2 cellular contexts compared by ENCODE assay signal in the genomic region with DNA sequence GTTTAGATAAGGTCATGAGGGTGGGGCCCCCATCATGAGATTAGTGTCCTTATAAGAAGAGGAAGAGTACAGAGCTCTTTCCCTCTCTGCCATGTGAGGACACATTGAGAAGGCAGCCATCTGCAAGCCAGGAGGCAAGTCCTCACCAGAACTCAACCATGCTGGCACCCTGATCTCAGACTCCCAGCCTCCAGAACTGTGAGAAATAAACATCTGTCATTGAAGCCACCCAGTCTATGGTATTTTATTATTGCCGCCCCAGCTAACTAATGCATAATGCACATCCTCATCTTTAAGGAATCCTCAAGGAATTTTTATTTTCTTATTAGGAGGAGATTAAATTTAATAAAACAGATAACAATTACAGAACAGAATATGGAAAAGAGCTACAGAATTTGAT.
A peak's percentile ranks its signal among the peaks of the same experiment; 100 is the strongest.
TF ChIP-seq lines count a peak whose summit lies in the region.

No MANE protein-coding gene starts in this region.

TF ChIP-seq in HepG2, 621 proteins besides CTCF, POLR2A, EP300 and RAD21:
- TF ChIP-seq ZNF264 (CRISPR knock-in tag; IDR thresholded peaks at IDR 0.05) (peak; percentile 83; the same call in 1 of the 2 replicates), ZNF563 (CRISPR knock-in tag; IDR thresholded peaks at IDR 0.05) (no peak)

TF ChIP-seq in GM23338, 12 proteins besides CTCF, POLR2A, EP300 and RAD21:
- TF ChIP-seq POLR2AphosphoS5 (IDR thresholded peaks at IDR 0.05; ENCODE audit: low read depth) (no peak), CREB1 (CRISPR knock-in tag; IDR thresholded peaks at IDR 0.05; ENCODE audit: low read depth) (no peak), EZH2phosphoT487 (IDR thresholded peaks at IDR 0.05; ENCODE audit: unreplicated experiment) (no peak), EZH2 (IDR thresholded peaks at IDR 0.05; ENCODE audit: low read depth, unreplicated experiment) (no peak), JUNB (IDR thresholded peaks at IDR 0.05; ENCODE audit: unreplicated experiment) (no peak), ZNF114 (CRISPR knock-in tag; IDR thresholded peaks at IDR 0.05) (no peak), STAT1 (IDR thresholded peaks at IDR 0.05; ENCODE audit: unreplicated experiment) (no peak), NANOG (IDR thresholded peaks at IDR 0.05; ENCODE audit: borderline replicate concordance) (no peak), ZNF331 (CRISPR knock-in tag; IDR thresholded peaks at IDR 0.05; ENCODE audit: low read depth) (no peak)
- TF ChIP-seq, protein P1, sequence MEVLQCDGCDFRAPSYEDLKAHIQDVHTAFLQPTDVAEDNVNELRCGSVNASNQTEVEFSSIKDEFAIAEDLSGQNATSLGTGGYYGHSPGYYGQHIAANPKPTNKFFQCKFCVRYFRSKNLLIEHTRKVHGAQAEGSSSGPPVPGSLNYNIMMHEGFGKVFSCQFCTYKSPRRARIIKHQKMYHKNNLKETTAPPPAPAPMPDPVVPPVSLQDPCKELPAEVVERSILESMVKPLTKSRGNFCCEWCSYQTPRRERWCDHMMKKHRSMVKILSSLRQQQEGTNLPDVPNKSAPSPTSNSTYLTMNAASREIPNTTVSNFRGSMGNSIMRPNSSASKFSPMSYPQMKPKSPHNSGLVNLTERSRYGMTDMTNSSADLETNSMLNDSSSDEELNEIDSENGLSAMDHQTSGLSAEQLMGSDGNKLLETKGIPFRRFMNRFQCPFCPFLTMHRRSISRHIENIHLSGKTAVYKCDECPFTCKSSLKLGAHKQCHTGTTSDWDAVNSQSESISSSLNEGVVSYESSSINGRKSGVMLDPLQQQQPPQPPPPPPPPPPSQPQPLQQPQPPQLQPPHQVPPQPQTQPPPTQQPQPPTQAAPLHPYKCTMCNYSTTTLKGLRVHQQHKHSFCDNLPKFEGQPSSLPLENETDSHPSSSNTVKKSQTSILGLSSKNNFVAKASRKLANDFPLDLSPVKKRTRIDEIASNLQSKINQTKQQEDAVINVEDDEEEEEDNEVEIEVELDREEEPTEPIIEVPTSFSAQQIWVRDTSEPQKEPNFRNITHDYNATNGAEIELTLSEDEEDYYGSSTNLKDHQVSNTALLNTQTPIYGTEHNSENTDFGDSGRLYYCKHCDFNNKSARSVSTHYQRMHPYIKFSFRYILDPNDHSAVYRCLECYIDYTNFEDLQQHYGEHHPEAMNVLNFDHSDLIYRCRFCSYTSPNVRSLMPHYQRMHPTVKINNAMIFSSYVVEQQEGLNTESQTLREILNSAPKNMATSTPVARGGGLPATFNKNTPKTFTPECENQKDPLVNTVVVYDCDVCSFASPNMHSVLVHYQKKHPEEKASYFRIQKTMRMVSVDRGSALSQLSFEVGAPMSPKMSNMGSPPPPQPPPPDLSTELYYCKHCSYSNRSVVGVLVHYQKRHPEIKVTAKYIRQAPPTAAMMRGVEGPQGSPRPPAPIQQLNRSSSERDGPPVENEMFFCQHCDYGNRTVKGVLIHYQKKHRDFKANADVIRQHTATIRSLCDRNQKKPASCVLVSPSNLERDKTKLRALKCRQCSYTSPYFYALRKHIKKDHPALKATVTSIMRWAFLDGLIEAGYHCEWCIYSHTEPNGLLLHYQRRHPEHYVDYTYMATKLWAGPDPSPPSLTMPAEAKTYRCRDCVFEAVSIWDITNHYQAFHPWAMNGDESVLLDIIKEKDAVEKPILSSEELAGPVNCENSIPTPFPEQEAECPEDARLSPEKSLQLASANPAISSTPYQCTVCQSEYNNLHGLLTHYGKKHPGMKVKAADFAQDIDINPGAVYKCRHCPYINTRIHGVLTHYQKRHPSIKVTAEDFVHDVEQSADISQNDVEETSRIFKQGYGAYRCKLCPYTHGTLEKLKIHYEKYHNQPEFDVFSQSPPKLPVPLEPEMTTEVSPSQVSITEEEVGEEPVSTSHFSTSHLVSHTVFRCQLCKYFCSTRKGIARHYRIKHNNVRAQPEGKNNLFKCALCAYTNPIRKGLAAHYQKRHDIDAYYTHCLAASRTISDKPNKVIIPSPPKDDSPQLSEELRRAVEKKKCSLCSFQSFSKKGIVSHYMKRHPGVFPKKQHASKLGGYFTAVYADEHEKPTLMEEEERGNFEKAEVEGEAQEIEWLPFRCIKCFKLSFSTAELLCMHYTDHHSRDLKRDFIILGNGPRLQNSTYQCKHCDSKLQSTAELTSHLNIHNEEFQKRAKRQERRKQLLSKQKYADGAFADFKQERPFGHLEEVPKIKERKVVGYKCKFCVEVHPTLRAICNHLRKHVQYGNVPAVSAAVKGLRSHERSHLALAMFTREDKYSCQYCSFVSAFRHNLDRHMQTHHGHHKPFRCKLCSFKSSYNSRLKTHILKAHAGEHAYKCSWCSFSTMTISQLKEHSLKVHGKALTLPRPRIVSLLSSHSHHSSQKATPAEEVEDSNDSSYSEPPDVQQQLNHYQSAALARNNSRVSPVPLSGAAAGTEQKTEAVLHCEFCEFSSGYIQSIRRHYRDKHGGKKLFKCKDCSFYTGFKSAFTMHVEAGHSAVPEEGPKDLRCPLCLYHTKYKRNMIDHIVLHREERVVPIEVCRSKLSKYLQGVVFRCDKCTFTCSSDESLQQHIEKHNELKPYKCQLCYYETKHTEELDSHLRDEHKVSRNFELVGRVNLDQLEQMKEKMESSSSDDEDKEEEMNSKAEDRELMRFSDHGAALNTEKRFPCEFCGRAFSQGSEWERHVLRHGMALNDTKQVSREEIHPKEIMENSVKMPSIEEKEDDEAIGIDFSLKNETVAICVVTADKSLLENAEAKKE (CRISPR knock-in tag; IDR thresholded peaks at IDR 0.05) = no peak
- TF ChIP-seq, protein P2, sequence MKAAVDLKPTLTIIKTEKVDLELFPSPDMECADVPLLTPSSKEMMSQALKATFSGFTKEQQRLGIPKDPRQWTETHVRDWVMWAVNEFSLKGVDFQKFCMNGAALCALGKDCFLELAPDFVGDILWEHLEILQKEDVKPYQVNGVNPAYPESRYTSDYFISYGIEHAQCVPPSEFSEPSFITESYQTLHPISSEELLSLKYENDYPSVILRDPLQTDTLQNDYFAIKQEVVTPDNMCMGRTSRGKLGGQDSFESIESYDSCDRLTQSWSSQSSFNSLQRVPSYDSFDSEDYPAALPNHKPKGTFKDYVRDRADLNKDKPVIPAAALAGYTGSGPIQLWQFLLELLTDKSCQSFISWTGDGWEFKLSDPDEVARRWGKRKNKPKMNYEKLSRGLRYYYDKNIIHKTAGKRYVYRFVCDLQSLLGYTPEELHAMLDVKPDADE (IDR thresholded peaks at IDR 0.05) = no peak
- TF ChIP-seq, protein P3, sequence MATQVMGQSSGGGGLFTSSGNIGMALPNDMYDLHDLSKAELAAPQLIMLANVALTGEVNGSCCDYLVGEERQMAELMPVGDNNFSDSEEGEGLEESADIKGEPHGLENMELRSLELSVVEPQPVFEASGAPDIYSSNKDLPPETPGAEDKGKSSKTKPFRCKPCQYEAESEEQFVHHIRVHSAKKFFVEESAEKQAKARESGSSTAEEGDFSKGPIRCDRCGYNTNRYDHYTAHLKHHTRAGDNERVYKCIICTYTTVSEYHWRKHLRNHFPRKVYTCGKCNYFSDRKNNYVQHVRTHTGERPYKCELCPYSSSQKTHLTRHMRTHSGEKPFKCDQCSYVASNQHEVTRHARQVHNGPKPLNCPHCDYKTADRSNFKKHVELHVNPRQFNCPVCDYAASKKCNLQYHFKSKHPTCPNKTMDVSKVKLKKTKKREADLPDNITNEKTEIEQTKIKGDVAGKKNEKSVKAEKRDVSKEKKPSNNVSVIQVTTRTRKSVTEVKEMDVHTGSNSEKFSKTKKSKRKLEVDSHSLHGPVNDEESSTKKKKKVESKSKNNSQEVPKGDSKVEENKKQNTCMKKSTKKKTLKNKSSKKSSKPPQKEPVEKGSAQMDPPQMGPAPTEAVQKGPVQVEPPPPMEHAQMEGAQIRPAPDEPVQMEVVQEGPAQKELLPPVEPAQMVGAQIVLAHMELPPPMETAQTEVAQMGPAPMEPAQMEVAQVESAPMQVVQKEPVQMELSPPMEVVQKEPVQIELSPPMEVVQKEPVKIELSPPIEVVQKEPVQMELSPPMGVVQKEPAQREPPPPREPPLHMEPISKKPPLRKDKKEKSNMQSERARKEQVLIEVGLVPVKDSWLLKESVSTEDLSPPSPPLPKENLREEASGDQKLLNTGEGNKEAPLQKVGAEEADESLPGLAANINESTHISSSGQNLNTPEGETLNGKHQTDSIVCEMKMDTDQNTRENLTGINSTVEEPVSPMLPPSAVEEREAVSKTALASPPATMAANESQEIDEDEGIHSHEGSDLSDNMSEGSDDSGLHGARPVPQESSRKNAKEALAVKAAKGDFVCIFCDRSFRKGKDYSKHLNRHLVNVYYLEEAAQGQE (IDR thresholded peaks at IDR 0.05; ENCODE audit: unreplicated experiment) = no peak
TF ChIP-seq in GM23338: peak in this region for 0.
